ENCODE assay signal across 1 cellular context in the genomic region with DNA sequence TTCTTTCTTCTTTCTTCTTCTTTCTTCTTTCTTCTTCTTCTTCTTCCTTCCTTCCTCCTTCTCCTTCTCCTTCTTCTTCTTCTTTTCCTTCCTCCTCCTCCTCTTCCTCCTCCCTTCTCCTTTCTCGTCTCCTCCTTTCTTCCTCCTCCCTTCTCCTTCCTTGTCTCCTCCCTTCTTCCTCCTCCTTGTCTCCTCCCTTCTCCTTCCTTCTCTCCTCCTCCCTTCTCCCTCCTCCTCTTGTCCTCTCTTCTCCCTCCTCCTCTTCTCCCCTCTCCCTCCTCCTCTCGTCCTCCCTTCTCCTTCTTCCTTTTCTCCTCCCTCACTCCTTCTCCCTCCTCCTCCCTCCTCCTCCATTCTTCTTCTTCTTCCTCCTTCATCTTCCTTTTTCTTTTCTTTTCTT.
TF ChIP-seq lines count a peak whose summit lies in the region.

No MANE protein-coding gene starts in this region.

TF ChIP-seq in HepG2, 621 proteins besides CTCF, POLR2A, EP300 and RAD21 (continued from another document):
- TF ChIP-seq, protein P1, sequence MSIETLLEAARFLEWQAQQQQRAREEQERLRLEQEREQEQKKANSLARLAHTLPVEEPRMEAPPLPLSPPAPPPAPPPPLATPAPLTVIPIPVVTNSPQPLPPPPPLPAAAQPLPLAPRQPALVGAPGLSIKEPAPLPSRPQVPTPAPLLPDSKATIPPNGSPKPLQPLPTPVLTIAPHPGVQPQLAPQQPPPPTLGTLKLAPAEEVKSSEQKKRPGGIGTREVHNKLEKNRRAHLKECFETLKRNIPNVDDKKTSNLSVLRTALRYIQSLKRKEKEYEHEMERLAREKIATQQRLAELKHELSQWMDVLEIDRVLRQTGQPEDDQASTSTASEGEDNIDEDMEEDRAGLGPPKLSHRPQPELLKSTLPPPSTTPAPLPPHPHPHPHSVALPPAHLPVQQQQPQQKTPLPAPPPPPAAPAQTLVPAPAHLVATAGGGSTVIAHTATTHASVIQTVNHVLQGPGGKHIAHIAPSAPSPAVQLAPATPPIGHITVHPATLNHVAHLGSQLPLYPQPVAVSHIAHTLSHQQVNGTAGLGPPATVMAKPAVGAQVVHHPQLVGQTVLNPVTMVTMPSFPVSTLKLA (IDR thresholded peaks at IDR 0.05), result peak; percentile 31; the same call in 1 of the 2 replicates
- TF ChIP-seq YY1 (IDR thresholded peaks at IDR 0.05; ENCODE audit: insufficient read depth, insufficient replicate concordance, low read depth, low read length) (no peak), NONO (IDR thresholded peaks at IDR 0.05) (peak; percentile 98), NONO (CRISPR knock-in tag; conservative IDR thresholded peaks at IDR 0.05) (no peak), ZHX2 (IDR thresholded peaks at IDR 0.05; ENCODE audit: low read depth) (no peak), ZHX2 (CRISPR knock-in tag; IDR thresholded peaks at IDR 0.05; ENCODE audit: borderline replicate concordance) (no peak), JDP2 (CRISPR knock-in tag; IDR thresholded peaks at IDR 0.05; ENCODE audit: borderline replicate concordance) (no peak), ZNF138 (CRISPR knock-in tag; IDR thresholded peaks at IDR 0.05; ENCODE audit: low read depth) (no peak), ZNF501 (CRISPR knock-in tag; IDR thresholded peaks at IDR 0.05) (no peak), PAF1 (CRISPR knock-in tag; IDR thresholded peaks at IDR 0.05) (no peak), TOPORS (CRISPR knock-in tag; IDR thresholded peaks at IDR 0.05) (no peak), ATF7-NPFF (CRISPR knock-in tag; IDR thresholded peaks at IDR 0.05; ENCODE audit: low read depth) (no peak), ZNF773 (CRISPR knock-in tag; IDR thresholded peaks at IDR 0.05; ENCODE audit: borderline replicate concordance) (no peak), ELF4 (CRISPR knock-in tag; IDR thresholded peaks at IDR 0.05; ENCODE audit: borderline replicate concordance) (no peak), ATF4 (CRISPR knock-in tag; IDR thresholded peaks at IDR 0.05) (no peak), SOX6 (IDR thresholded peaks at IDR 0.05) (peak; percentile 70; the same call in 1 of the 2 replicates), SOX6 (CRISPR knock-in tag; IDR thresholded peaks at IDR 0.05) (no peak), ATM (IDR thresholded peaks at IDR 0.05; ENCODE audit: borderline replicate concordance) (peak; percentile 87; the same call in 1 of the 2 replicates), NFRKB (IDR thresholded peaks at IDR 0.05) (peak; percentile 47; the same call in 1 of the 2 replicates), LCORL (IDR thresholded peaks at IDR 0.05) (0 out of 2 replicates have a peak, but pooled peaks have one; percentile 46), LCORL (CRISPR knock-in tag; IDR thresholded peaks at IDR 0.05) (no peak), KDM4B (CRISPR knock-in tag; IDR thresholded peaks at IDR 0.05) (no peak), TRIM22 (IDR thresholded peaks at IDR 0.05) (0 out of 2 replicates have a peak, but pooled peaks have one; percentile 35)
- TF ChIP-seq, protein P2, sequence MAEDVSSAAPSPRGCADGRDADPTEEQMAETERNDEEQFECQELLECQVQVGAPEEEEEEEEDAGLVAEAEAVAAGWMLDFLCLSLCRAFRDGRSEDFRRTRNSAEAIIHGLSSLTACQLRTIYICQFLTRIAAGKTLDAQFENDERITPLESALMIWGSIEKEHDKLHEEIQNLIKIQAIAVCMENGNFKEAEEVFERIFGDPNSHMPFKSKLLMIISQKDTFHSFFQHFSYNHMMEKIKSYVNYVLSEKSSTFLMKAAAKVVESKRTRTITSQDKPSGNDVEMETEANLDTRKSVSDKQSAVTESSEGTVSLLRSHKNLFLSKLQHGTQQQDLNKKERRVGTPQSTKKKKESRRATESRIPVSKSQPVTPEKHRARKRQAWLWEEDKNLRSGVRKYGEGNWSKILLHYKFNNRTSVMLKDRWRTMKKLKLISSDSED (CRISPR knock-in tag; IDR thresholded peaks at IDR 0.05), result no peak
TF ChIP-seq in HepG2: peak in this region for 18.
